ENCODE assay signal across 26 cellular contexts in the genomic region with DNA sequence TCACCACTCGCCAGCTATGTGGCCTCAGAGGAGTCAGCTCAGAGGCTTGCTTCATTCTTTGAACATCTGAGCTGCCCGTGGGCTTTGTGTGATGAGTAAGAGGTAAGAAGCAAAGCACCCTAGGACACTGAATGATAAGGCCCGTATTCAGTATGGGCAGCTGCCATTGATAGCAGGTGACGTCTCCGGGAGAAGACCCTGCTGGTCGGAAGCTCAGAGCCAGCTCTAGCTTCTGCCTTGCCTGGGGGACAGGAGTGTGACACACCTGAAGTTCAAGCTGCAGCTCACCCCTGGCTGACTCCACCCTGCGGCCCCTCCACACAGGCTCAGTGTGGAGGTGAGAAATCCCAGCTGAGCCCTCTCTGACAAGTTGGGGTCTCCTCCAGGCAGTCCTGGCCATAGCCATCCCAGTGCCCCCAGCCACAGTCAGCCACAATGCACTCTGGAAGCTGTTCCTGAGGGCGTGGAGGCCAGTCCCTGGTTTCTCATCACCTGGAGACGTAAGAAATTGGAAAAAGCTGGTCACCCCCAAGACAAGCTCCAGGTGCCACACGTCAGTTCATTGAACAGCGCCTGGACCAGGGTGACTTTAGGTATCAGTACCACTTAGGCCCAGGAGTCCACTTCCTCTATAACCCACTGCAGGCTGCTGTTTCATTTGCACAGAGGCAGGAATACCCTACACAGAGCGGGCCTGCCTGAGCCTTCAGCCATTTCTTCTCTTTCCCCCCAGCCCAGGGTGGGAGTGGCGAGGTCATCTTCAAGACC.
A peak's percentile ranks its signal among the peaks of the same experiment; 100 is the strongest.
DNase-seq lines count a peak whose midpoint lies in the region; ATAC-seq, FAIRE-seq and TF ChIP-seq lines count a peak whose summit lies in the region.
"Had no signal": no experiment of that assay in that cellular context is flagged by ENCODE, and none has a peak within 500 bp of the region (broad histone marks: within the 10 kb centered on the region; RNA-seq: fewer than 3 reads in every experiment).

No MANE protein-coding gene starts in this region.

- no peak overlapping the region for H3K27ac Mint-ChIP-seq in progenitor cell of endocrine pancreas
- H3K27ac Mint-ChIP-seq: activated CD4-positive, alpha-beta T cell treated with anti-CD3 and anti-CD28 coated beads for 36 hours; activated naive CD4-positive, alpha-beta T cell treated with anti-CD3 and anti-CD28 coated beads for 36 hours; memory B cell; T-cell had no signal

- peaks cover 40% of the 10 kb centered on the region for H3K4me1 ChIP-seq in A549

- 95% methylated on average over 12 of the region's 13 CpGs for WGBS in A549 (ENCODE audit: missing lambda C conversion rate)

- ATAC-seq in A549, result no peak
- no peak for ATAC-seq in GM18861 (IDR thresholded peaks at IDR 0.05; ENCODE audit: unreplicated experiment)
- ATAC-seq: activated CD4-positive, alpha-beta T cell treated with anti-CD3 and anti-CD28 coated beads for 36 hours; naive thymus-derived CD4-positive, alpha-beta T cell; T-cell had no signal

- TF ChIP-seq EP300 in A549 (IDR thresholded peaks at IDR 0.05), result no peak

- no peak for DNase-seq in A549 (ENCODE audit: low read depth in 1 of 2, low spot score in 1 of 2)
- peak; percentile 14 for DNase-seq in H7
- peak; percentile 71 for DNase-seq in amniotic epithelial cell (ENCODE audit: low read depth)
- DNase-seq in DMS53 treated with DMSO at 0.1 percent for 48 hours (lab: John Stamatoyannopoulos, UW; ENCODE audit: unreplicated experiment), result no peak
- DNase-seq in progenitor cell of endocrine pancreas (ENCODE audit: low spot score, unreplicated experiment), result no peak
- no peak for DNase-seq in DMS114 treated with DMSO at 0.1 percent for 48 hours (lab: John Stamatoyannopoulos, UW; ENCODE audit: unreplicated experiment)
- DNase-seq: activated CD4-positive, alpha-beta T cell treated with anti-CD3 and anti-CD28 coated beads for 36 hours; activated CD8-positive, alpha-beta memory T cell treated with anti-CD3 and anti-CD28 coated beads for 24 hours; activated naive CD4-positive, alpha-beta T cell treated with anti-CD3 and anti-CD28 coated beads for 36 hours; activated T-cell treated with anti-CD3 and anti-CD28 coated beads, Interleukin-2, amount 50 U/mL, for 48 hours; C1 segment of cervical spinal cord; erythroblast; foreskin melanocyte; GDM1; naive thymus-derived CD4-positive, alpha-beta T cell; NCI-H510A; PC-9; SJCRH30; stimulated activated CD8-positive, alpha-beta memory T cell treated with anti-CD3 and anti-CD28 coated beads, Interleukin-4, amount 100 ng/mL, for 48 hours; substantia nigra; T-cell; uterus had no signal

- TF ChIP-seq RAD21 in A549 (conservative IDR thresholded peaks at IDR 0.05 in 1 of 2, IDR thresholded peaks at IDR 0.05 in 1 of 2), result no peak

- peaks cover 12% of the 10 kb centered on the region for H3K27me3 Mint-ChIP-seq in progenitor cell of endocrine pancreas
- H3K27me3 Mint-ChIP-seq: activated CD4-positive, alpha-beta T cell treated with anti-CD3 and anti-CD28 coated beads for 36 hours; memory B cell; naive thymus-derived CD4-positive, alpha-beta T cell; T-cell had no signal

- H3K9me3 ChIP-seq in A549, result no peaks in the 10 kb centered on the region
- H3K9me3 ChIP-seq: SJCRH30, uterus had no signal

- CTCF ChIA-PET in A549 (lab: Yijun Ruan, JAX), result interaction anchor here (1.0 to 5.9 kb wide), 7 partner anchors 11 to 92 kb away, joined by 3 to 25 read pairs (median 3); no protein-coding TSS in a partner anchor

- TF ChIP-seq CTCF in A549 (IDR thresholded peaks at IDR 0.05) (no peak), progenitor cell of endocrine pancreas (IDR thresholded peaks at IDR 0.05; ENCODE audit: unreplicated experiment) (no peak)

- no peak overlapping the region for H3K4me2 ChIP-seq in A549
- H3K4me2 ChIP-seq: PC-9 had no signal

- peak overlapping the region; percentile 82 to 93; a peak in 5 of 6 replicates for H3K27ac ChIP-seq in A549
- peak overlapping the region; percentile 67 for H3K27ac ChIP-seq in layer of hippocampus (ENCODE audit: low read depth, low read length)
- H3K27ac ChIP-seq: PC-9, SJCRH30, uterus had no signal

- no peaks in the 10 kb centered on the region for H3K9me3 Mint-ChIP-seq in progenitor cell of endocrine pancreas (ENCODE audit: low read depth)
- H3K9me3 Mint-ChIP-seq: activated naive CD4-positive, alpha-beta T cell treated with anti-CD3 and anti-CD28 coated beads for 36 hours; memory B cell; naive thymus-derived CD4-positive, alpha-beta T cell; T-cell had no signal

- TF ChIP-seq POLR2A in A549 (IDR thresholded peaks at IDR 0.05; ENCODE audit: low read length), result no peak

- H3K36me3 ChIP-seq in H7 (replicated peaks; ENCODE audit: control insufficient read depth, insufficient read depth, low read length), result no peaks in the 10 kb centered on the region
- H3K36me3 ChIP-seq: SJCRH30, uterus had no signal

- H3K4me3 ChIP-seq in A549 (no peak overlapping the region), H7 (ENCODE audit: insufficient read depth, low read depth, low read length) (no peak overlapping the region)
- H3K4me3 ChIP-seq: PC-9, SJCRH30, uterus had no signal

- H3K4me3 Mint-ChIP-seq in progenitor cell of endocrine pancreas (ENCODE audit: low read depth), result no peak overlapping the region
- H3K4me3 Mint-ChIP-seq: activated CD4-positive, alpha-beta T cell treated with anti-CD3 and anti-CD28 coated beads for 36 hours; activated naive CD4-positive, alpha-beta T cell treated with anti-CD3 and anti-CD28 coated beads for 36 hours; memory B cell; naive thymus-derived CD4-positive, alpha-beta T cell; T-cell had no signal

- H3K4me1 Mint-ChIP-seq in progenitor cell of endocrine pancreas (ENCODE audit: low read depth), result peaks cover 11% of the 10 kb centered on the region

- no peak for FAIRE-seq in A549 (lab: Jason Lieb, UNC)
- FAIRE-seq: keratinocyte had no signal

- H3K27me3 ChIP-seq in H7 (ENCODE audit: control insufficient read depth, insufficient read depth, low read length) (no peaks in the 10 kb centered on the region), layer of hippocampus (ENCODE audit: control insufficient read depth, insufficient read depth, low read length) (no peaks in the 10 kb centered on the region)
- H3K27me3 ChIP-seq: SJCRH30, uterus had no signal

- H3K36me3 Mint-ChIP-seq in progenitor cell of endocrine pancreas (ENCODE audit: insufficient read depth), result no peaks in the 10 kb centered on the region

- POLR2A ChIA-PET in A549 (lab: Yijun Ruan, JAX), result no interaction called here

TF ChIP-seq in A549, 52 proteins besides CTCF, POLR2A, EP300 and RAD21:
- TF ChIP-seq NR3C1 (IDR thresholded peaks at IDR 0.05), result no peak
- TF ChIP-seq NPAS2 (CRISPR knock-in tag; IDR thresholded peaks at IDR 0.05; ENCODE audit: borderline replicate concordance), result no peak
- TF ChIP-seq, protein P1, sequence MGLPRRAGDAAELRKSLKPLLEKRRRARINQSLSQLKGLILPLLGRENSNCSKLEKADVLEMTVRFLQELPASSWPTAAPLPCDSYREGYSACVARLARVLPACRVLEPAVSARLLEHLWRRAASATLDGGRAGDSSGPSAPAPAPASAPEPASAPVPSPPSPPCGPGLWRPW (IDR thresholded peaks at IDR 0.05), result no peak
- TF ChIP-seq ZC3H11A (IDR thresholded peaks at IDR 0.05), result no peak
- no peak for TF ChIP-seq HOXB5 (CRISPR knock-in tag; IDR thresholded peaks at IDR 0.05)
- TF ChIP-seq CHD4 (IDR thresholded peaks at IDR 0.05; ENCODE audit: borderline replicate concordance), result no peak
- TF ChIP-seq, protein P2, sequence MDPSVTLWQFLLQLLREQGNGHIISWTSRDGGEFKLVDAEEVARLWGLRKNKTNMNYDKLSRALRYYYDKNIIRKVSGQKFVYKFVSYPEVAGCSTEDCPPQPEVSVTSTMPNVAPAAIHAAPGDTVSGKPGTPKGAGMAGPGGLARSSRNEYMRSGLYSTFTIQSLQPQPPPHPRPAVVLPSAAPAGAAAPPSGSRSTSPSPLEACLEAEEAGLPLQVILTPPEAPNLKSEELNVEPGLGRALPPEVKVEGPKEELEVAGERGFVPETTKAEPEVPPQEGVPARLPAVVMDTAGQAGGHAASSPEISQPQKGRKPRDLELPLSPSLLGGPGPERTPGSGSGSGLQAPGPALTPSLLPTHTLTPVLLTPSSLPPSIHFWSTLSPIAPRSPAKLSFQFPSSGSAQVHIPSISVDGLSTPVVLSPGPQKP (IDR thresholded peaks at IDR 0.05; ENCODE audit: low read depth, low read length), result no peak
- TF ChIP-seq, protein P3, sequence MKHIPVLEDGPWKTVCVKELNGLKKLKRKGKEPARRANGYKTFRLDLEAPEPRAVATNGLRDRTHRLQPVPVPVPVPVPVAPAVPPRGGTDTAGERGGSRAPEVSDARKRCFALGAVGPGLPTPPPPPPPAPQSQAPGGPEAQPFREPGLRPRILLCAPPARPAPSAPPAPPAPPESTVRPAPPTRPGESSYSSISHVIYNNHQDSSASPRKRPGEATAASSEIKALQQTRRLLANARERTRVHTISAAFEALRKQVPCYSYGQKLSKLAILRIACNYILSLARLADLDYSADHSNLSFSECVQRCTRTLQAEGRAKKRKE (CRISPR knock-in tag; IDR thresholded peaks at IDR 0.05; ENCODE audit: low read depth), result no peak
- TF ChIP-seq CBX8 (IDR thresholded peaks at IDR 0.05), result no peak
- no peak for TF ChIP-seq ESRRA (IDR thresholded peaks at IDR 0.05; ENCODE audit: borderline replicate concordance, low read length)
- TF ChIP-seq RARB (CRISPR knock-in tag; IDR thresholded peaks at IDR 0.05), result no peak
- TF ChIP-seq POLR2AphosphoS2 (conservative IDR thresholded peaks at IDR 0.05; ENCODE audit: low read length), result no peak

Comparison
In these comparisons a context has a peak if more than half of its experiments do, and no peak if none do; other contexts are left out.
1. DNase-seq: peak in H7 (single experiment) and amniotic epithelial cell (single experiment); none in A549 (0 of 2), DMS53 treated with DMSO at 0.1 percent for 48 hours (single experiment), progenitor cell of endocrine pancreas (single experiment) and DMS114 treated with DMSO at 0.1 percent for 48 hours (single experiment).